Comparison of ENCODE assay signal across 9 cellular contexts in the genomic region with DNA sequence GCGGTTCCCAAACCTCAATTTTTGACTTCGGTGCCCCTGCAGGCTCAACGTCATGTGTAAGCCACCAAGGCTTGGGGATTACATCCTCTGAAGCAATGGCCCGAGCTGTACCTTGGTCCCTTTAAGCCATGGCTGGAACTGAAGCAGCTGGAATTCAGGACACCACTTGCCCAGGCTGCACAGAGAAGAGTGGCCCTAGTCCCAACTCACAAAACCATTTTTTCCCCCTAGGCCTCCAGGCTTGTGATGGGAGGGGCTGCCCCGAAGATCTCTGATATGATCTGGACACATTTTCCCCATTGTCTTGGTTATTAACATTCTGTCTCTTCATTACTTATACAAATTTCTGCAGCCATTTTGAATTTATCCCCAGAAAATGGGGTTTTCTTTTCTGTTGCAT.
"Had no signal": no experiment of that assay in that cellular context is flagged by ENCODE, and none has a peak within 500 bp of the region (broad histone marks: within the 10 kb centered on the region; RNA-seq: fewer than 3 reads in every experiment).

No MANE protein-coding gene starts in this region.

- H3K4me3 ChIP-seq: GM23338, K562 had no signal

- H3K4me3 Mint-ChIP-seq: GM23338, H9, HFFc6 had no signal

- H3K27ac Mint-ChIP-seq: GM23338, H9, HFFc6 had no signal

- H3K27ac ChIP-seq: HL-60 had no signal

- H3K4me2 ChIP-seq: GM23338 had no signal

- DNase-seq: H9, HCEC 1CT, HFFc6, IMR-90, KG1 had no signal

- H2AFZ ChIP-seq: GM23338 had no signal

- ATAC-seq: GM23338, HepG2, K562 had no signal
